Comparison of ENCODE assay signal across 1 cellular context in genomic region chr13:110507678-110508381, GRCh38.
TF ChIP-seq lines count a peak whose summit lies in the region.

No MANE protein-coding gene starts in this region.

TF ChIP-seq in K562, 482 proteins besides CTCF, POLR2A, EP300 and RAD21 (continued from another document):
- TF ChIP-seq UBTF (IDR thresholded peaks at IDR 0.05; ENCODE audit: borderline replicate concordance in 1 of 2, low read depth in 2 of 2, low read length in 2 of 2) = no peak
- TF ChIP-seq CREB3L1 (IDR thresholded peaks at IDR 0.05; ENCODE audit: borderline replicate concordance, low read depth) = no peak
- TF ChIP-seq MED1 (CRISPR knock-in tag; IDR thresholded peaks at IDR 0.05; ENCODE audit: borderline replicate concordance) = 0 out of 2 replicates have a peak, but pooled peaks have one; percentile 23
- no peak for TF ChIP-seq SRSF7 (optimal IDR thresholded peaks at IDR 0.05; ENCODE audit: low read depth, low read length)
- TF ChIP-seq SMAD3 (CRISPR knock-in tag; conservative IDR thresholded peaks at IDR 0.05) = no peak
- peak; percentile 80 for TF ChIP-seq ZBTB33 (CRISPR knock-in tag; IDR thresholded peaks at IDR 0.05)
- TF ChIP-seq ZFP1 (CRISPR knock-in tag; IDR thresholded peaks at IDR 0.05) = no peak
- peak; percentile 32; the same call in 1 of the 2 replicates for TF ChIP-seq NR2C2 (CRISPR knock-in tag; IDR thresholded peaks at IDR 0.05)
- no peak for TF ChIP-seq NR2C2 (tag; IDR thresholded peaks at IDR 0.05)
- TF ChIP-seq ZBTB11 (CRISPR knock-in tag; IDR thresholded peaks at IDR 0.05) = peak in 1 of 3 experiments; percentile 26; a peak in 1 of 6 replicates
- no peak for TF ChIP-seq TCF7L2 (IDR thresholded peaks at IDR 0.05; ENCODE audit: low read depth, low read length)
